Comparison of ENCODE assay signal across 9 cellular contexts in the genomic region with DNA sequence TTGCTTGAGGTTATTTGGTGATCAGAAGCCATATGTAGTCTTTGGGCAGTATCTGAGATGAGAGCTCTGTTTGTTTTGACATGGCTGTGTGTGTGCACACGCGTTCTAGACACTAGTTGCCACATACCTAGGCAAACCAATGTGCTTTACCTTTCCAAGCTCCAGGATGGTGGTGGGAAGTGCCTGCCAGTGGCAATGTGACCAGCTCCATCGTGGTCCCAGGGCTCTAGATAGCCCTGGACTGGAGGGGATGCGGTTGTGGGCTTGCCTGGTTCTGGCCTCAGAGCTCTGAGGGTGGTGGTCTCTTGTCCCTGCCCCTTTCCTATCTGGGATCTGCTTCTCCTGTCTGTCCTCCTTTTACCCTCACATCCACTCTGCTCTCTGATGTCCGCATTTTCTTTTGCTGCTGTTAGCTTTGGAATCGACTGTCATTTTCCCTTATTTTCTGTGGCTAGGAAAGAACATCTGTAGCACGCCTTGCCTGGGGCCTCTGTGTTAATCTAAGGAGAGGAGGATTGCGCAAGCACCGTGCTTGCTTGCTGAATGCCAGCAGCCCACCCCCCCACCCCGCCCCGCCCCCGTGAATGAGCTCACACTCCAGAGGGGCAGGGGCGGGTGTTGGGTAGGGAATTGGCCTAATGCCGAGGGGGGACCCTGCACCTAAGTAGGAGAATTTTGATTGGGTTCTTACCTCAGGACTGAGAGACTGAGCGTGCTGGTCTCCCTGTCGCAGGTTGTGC.
DNase-seq lines count a peak whose midpoint lies in the region; ATAC-seq and TF ChIP-seq lines count a peak whose summit lies in the region.
"Had no signal": no experiment of that assay in that cellular context is flagged by ENCODE, and none has a peak within 500 bp of the region (broad histone marks: within the 10 kb centered on the region; RNA-seq: fewer than 3 reads in every experiment).

No MANE protein-coding gene starts in this region.

- no peak for TF ChIP-seq EP300 in upper lobe of left lung (IDR thresholded peaks at IDR 0.05)

- DNase-seq in activated CD4-positive, alpha-beta T cell treated with anti-CD3 and anti-CD28 coated beads, Interleukin-2, amount 10 ng/mL, durations not matched to agents 7 days and 5 days = no peak
- DNase-seq in activated CD4-positive, alpha-beta T cell treated with anti-CD3 and anti-CD28 coated beads, Interleukin-2, amount 10 ng/mL, durations not matched to agents 24 days and 14 days = no peak
- DNase-seq in cardiac fibroblast (ENCODE audit: low read depth in 2 of 2) (peak; percentile 76 to 84), lower leg skin (ENCODE audit: low spot score in 2 of 2) (peak; percentile 51 to 87), upper lobe of left lung (peak; percentile 50 to 69), D341Med (ENCODE audit: low spot score) (no peak)
- no peak for DNase-seq in activated T-cell treated with anti-CD3 and anti-CD28 coated beads, Interleukin-2, amount 50 U/mL, for 72 hours

- H3K27me3 ChIP-seq in upper lobe of left lung = no peaks in the 10 kb centered on the region

- no peaks in the 10 kb centered on the region for H3K9me3 ChIP-seq in upper lobe of left lung

- H3K4me1 ChIP-seq in upper lobe of left lung = peaks cover 33 to 48% (median 42%) of the 10 kb centered on the region in 4 donors

- intact Hi-C loops in activated CD4-positive, alpha-beta T cell treated with anti-CD3 and anti-CD28 coated beads, Interleukin-2, amount 10 ng/mL, durations not matched to agents 24 days and 14 days (cut with micrococcal nuclease) = no loop called here
- intact Hi-C loops in lower leg skin (cut with DNase I; ENCODE audit: low total_unique reads) = no loop called here

- H3K4me3 ChIP-seq in cardiac fibroblast (replicated peaks in 1 of 2; ENCODE audit: low read depth in 2 of 2, low read length in 2 of 2) (peak overlapping the region; percentile 33 to 55), lower leg skin (ENCODE audit: low read depth, poor library complexity, severe bottlenecking) (no peak overlapping the region), upper lobe of left lung (peak overlapping the region in 1 of 4 donors; percentile 15)

- TF ChIP-seq POLR2A in lower leg skin (IDR thresholded peaks at IDR 0.05) = no peak
- TF ChIP-seq POLR2A in upper lobe of left lung (IDR thresholded peaks at IDR 0.05) = no peak

- H3K9me3 Mint-ChIP-seq in activated CD4-positive, alpha-beta T cell treated with anti-CD3 and anti-CD28 coated beads, Interleukin-2, amount 10 ng/mL, durations not matched to agents 7 days and 5 days = no peaks in the 10 kb centered on the region
- H3K9me3 Mint-ChIP-seq in activated CD4-positive, alpha-beta T cell treated with anti-CD3 and anti-CD28 coated beads, Interleukin-2, amount 10 ng/mL, durations not matched to agents 24 days and 14 days = no peaks in the 10 kb centered on the region
- H3K9me3 Mint-ChIP-seq in activated T-cell treated with anti-CD3 and anti-CD28 coated beads, Interleukin-2, amount 50 U/mL, for 72 hours = no peaks in the 10 kb centered on the region
- H3K9me3 Mint-ChIP-seq: neural crest cell had no signal

- peaks cover 47% of the 10 kb centered on the region for H3K4me1 Mint-ChIP-seq in activated CD4-positive, alpha-beta T cell treated with anti-CD3 and anti-CD28 coated beads, Interleukin-2, amount 10 ng/mL, durations not matched to agents 7 days and 5 days
- peaks cover 45% of the 10 kb centered on the region for H3K4me1 Mint-ChIP-seq in activated CD4-positive, alpha-beta T cell treated with anti-CD3 and anti-CD28 coated beads, Interleukin-2, amount 10 ng/mL, durations not matched to agents 24 days and 14 days
- H3K4me1 Mint-ChIP-seq in activated T-cell treated with anti-CD3 and anti-CD28 coated beads, Interleukin-2, amount 50 U/mL, for 72 hours (ENCODE audit: low read depth) = peaks cover 67% of the 10 kb centered on the region

- H3K36me3 ChIP-seq in upper lobe of left lung = no peaks in the 10 kb centered on the region

- H3K27ac Mint-ChIP-seq in activated CD4-positive, alpha-beta T cell treated with anti-CD3 and anti-CD28 coated beads, Interleukin-2, amount 10 ng/mL, durations not matched to agents 7 days and 5 days = peak overlapping the region; percentile 27
- no peak overlapping the region for H3K27ac Mint-ChIP-seq in activated CD4-positive, alpha-beta T cell treated with anti-CD3 and anti-CD28 coated beads, Interleukin-2, amount 10 ng/mL, durations not matched to agents 24 days and 14 days
- no peak overlapping the region for H3K27ac Mint-ChIP-seq in activated T-cell treated with anti-CD3 and anti-CD28 coated beads, Interleukin-2, amount 50 U/mL, for 72 hours

- TF ChIP-seq CTCF in cardiac fibroblast (IDR thresholded peaks at IDR 0.05; ENCODE audit: low read depth, low read length) = no peak
- no peak for TF ChIP-seq CTCF in lower leg skin (IDR thresholded peaks at IDR 0.05)
- no peak for TF ChIP-seq CTCF in upper lobe of left lung (IDR thresholded peaks at IDR 0.05)

- WGBS in lower leg skin, 2 donors = 21 to 35% methylated on average over 16 of the region's 16 CpGs
- WGBS in upper lobe of left lung, 2 donors = 36 to 39% methylated on average over 15 to 16 of the region's 16 CpGs

- POLR2A ChIA-PET in activated CD4-positive, alpha-beta T cell treated with anti-CD3 and anti-CD28 coated beads, Interleukin-2, amount 10 ng/mL, durations not matched to agents 7 days and 5 days (lab: Charles Lee) = no interaction called here

- ATAC-seq in upper lobe of left lung (ENCODE audit: low FRiP score in 2 of 2) = peak in 1 of 2 donors; percentile 82
- ATAC-seq in HG02798 (IDR thresholded peaks at IDR 0.05; ENCODE audit: poor library complexity, unreplicated experiment) = no peak
- no peak for ATAC-seq in activated T-cell treated with anti-CD3 and anti-CD28 coated beads, Interleukin-2, amount 50 U/mL, for 72 hours (replicated peaks in 1 of 2)

- CTCF ChIA-PET in activated CD4-positive, alpha-beta T cell treated with anti-CD3 and anti-CD28 coated beads, Interleukin-2, amount 10 ng/mL, durations not matched to agents 7 days and 5 days (lab: Charles Lee) = no interaction called here

- H3K4me3 Mint-ChIP-seq in activated CD4-positive, alpha-beta T cell treated with anti-CD3 and anti-CD28 coated beads, Interleukin-2, amount 10 ng/mL, durations not matched to agents 7 days and 5 days = no peak overlapping the region
- no peak overlapping the region for H3K4me3 Mint-ChIP-seq in activated CD4-positive, alpha-beta T cell treated with anti-CD3 and anti-CD28 coated beads, Interleukin-2, amount 10 ng/mL, durations not matched to agents 24 days and 14 days
- no peak overlapping the region for H3K4me3 Mint-ChIP-seq in activated T-cell treated with anti-CD3 and anti-CD28 coated beads, Interleukin-2, amount 50 U/mL, for 72 hours
- H3K4me3 Mint-ChIP-seq: neural crest cell had no signal

- H3K27me3 Mint-ChIP-seq in activated CD4-positive, alpha-beta T cell treated with anti-CD3 and anti-CD28 coated beads, Interleukin-2, amount 10 ng/mL, durations not matched to agents 7 days and 5 days = no peaks in the 10 kb centered on the region
- no peaks in the 10 kb centered on the region for H3K27me3 Mint-ChIP-seq in activated CD4-positive, alpha-beta T cell treated with anti-CD3 and anti-CD28 coated beads, Interleukin-2, amount 10 ng/mL, durations not matched to agents 24 days and 14 days
- no peaks in the 10 kb centered on the region for H3K27me3 Mint-ChIP-seq in activated T-cell treated with anti-CD3 and anti-CD28 coated beads, Interleukin-2, amount 50 U/mL, for 72 hours (ENCODE audit: low read depth)

- peak overlapping the region; percentile 54 to 74 (median 66) for H3K27ac ChIP-seq in upper lobe of left lung

- peaks cover 24% of the 10 kb centered on the region for H3K36me3 Mint-ChIP-seq in activated CD4-positive, alpha-beta T cell treated with anti-CD3 and anti-CD28 coated beads, Interleukin-2, amount 10 ng/mL, durations not matched to agents 7 days and 5 days (ENCODE audit: low read depth)
- peaks cover 21% of the 10 kb centered on the region for H3K36me3 Mint-ChIP-seq in activated CD4-positive, alpha-beta T cell treated with anti-CD3 and anti-CD28 coated beads, Interleukin-2, amount 10 ng/mL, durations not matched to agents 24 days and 14 days (ENCODE audit: low read depth)
- peaks cover 0 to 7% of the 10 kb centered on the region in 2 donors for H3K36me3 Mint-ChIP-seq in activated T-cell treated with anti-CD3 and anti-CD28 coated beads, Interleukin-2, amount 50 U/mL, for 72 hours (ENCODE audit: insufficient read depth in 2 of 2)

Comparison
In these comparisons a context has a peak if more than half of its experiments do, and no peak if none do; other contexts are left out.
1. DNase-seq: peak in cardiac fibroblast (2 of 2), lower leg skin (2 of 2) and upper lobe of left lung (2 of 2); none in activated CD4-positive, alpha-beta T cell treated with anti-CD3 and anti-CD28 coated beads, Interleukin-2, amount 10 ng/mL, durations not matched to agents 7 days and 5 days (single experiment), activated CD4-positive, alpha-beta T cell treated with anti-CD3 and anti-CD28 coated beads, Interleukin-2, amount 10 ng/mL, durations not matched to agents 24 days and 14 days (single experiment), D341Med (single experiment) and activated T-cell treated with anti-CD3 and anti-CD28 coated beads, Interleukin-2, amount 50 U/mL, for 72 hours (0 of 2).